ENCODE assay signal across 1 cellular context in the genomic region with DNA sequence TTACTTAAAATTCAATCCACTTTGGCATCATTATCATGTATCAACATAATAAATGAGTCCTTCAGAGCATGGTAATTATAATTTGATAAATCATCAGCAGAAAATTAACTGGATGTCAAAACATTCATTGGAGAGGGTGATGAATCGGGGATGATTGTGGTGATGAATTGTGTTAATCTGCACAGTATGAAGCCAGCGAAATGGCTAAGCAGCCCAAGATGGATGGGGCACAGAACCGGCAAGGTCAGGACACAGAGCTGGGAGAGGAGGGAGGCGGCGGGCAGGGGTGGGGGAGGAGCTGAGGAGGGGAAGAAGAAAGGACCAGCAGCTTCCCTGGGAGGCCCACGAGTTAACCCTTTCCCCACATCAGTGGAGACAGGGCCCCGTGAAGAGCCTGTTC.
TF ChIP-seq lines count a peak whose summit lies in the region.

No MANE protein-coding gene starts in this region.

TF ChIP-seq in GM23338, 12 proteins besides CTCF, POLR2A, EP300 and RAD21 (continued from another document):
- TF ChIP-seq, protein P1, sequence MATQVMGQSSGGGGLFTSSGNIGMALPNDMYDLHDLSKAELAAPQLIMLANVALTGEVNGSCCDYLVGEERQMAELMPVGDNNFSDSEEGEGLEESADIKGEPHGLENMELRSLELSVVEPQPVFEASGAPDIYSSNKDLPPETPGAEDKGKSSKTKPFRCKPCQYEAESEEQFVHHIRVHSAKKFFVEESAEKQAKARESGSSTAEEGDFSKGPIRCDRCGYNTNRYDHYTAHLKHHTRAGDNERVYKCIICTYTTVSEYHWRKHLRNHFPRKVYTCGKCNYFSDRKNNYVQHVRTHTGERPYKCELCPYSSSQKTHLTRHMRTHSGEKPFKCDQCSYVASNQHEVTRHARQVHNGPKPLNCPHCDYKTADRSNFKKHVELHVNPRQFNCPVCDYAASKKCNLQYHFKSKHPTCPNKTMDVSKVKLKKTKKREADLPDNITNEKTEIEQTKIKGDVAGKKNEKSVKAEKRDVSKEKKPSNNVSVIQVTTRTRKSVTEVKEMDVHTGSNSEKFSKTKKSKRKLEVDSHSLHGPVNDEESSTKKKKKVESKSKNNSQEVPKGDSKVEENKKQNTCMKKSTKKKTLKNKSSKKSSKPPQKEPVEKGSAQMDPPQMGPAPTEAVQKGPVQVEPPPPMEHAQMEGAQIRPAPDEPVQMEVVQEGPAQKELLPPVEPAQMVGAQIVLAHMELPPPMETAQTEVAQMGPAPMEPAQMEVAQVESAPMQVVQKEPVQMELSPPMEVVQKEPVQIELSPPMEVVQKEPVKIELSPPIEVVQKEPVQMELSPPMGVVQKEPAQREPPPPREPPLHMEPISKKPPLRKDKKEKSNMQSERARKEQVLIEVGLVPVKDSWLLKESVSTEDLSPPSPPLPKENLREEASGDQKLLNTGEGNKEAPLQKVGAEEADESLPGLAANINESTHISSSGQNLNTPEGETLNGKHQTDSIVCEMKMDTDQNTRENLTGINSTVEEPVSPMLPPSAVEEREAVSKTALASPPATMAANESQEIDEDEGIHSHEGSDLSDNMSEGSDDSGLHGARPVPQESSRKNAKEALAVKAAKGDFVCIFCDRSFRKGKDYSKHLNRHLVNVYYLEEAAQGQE (IDR thresholded peaks at IDR 0.05; ENCODE audit: unreplicated experiment): no peak
- no peak for TF ChIP-seq ZNF114 (CRISPR knock-in tag; IDR thresholded peaks at IDR 0.05)
- TF ChIP-seq CREB1 (CRISPR knock-in tag; IDR thresholded peaks at IDR 0.05; ENCODE audit: low read depth): no peak
- no peak for TF ChIP-seq NANOG (IDR thresholded peaks at IDR 0.05; ENCODE audit: borderline replicate concordance)
- no peak for TF ChIP-seq EZH2 (IDR thresholded peaks at IDR 0.05; ENCODE audit: low read depth, unreplicated experiment)
- no peak for TF ChIP-seq POLR2AphosphoS5 (IDR thresholded peaks at IDR 0.05; ENCODE audit: low read depth)
- TF ChIP-seq JUNB (IDR thresholded peaks at IDR 0.05; ENCODE audit: unreplicated experiment): no peak
- TF ChIP-seq EZH2phosphoT487 (IDR thresholded peaks at IDR 0.05; ENCODE audit: unreplicated experiment): no peak
- no peak for TF ChIP-seq STAT1 (IDR thresholded peaks at IDR 0.05; ENCODE audit: unreplicated experiment)
- TF ChIP-seq ZNF331 (CRISPR knock-in tag; IDR thresholded peaks at IDR 0.05; ENCODE audit: low read depth): no peak
- TF ChIP-seq, protein P2, sequence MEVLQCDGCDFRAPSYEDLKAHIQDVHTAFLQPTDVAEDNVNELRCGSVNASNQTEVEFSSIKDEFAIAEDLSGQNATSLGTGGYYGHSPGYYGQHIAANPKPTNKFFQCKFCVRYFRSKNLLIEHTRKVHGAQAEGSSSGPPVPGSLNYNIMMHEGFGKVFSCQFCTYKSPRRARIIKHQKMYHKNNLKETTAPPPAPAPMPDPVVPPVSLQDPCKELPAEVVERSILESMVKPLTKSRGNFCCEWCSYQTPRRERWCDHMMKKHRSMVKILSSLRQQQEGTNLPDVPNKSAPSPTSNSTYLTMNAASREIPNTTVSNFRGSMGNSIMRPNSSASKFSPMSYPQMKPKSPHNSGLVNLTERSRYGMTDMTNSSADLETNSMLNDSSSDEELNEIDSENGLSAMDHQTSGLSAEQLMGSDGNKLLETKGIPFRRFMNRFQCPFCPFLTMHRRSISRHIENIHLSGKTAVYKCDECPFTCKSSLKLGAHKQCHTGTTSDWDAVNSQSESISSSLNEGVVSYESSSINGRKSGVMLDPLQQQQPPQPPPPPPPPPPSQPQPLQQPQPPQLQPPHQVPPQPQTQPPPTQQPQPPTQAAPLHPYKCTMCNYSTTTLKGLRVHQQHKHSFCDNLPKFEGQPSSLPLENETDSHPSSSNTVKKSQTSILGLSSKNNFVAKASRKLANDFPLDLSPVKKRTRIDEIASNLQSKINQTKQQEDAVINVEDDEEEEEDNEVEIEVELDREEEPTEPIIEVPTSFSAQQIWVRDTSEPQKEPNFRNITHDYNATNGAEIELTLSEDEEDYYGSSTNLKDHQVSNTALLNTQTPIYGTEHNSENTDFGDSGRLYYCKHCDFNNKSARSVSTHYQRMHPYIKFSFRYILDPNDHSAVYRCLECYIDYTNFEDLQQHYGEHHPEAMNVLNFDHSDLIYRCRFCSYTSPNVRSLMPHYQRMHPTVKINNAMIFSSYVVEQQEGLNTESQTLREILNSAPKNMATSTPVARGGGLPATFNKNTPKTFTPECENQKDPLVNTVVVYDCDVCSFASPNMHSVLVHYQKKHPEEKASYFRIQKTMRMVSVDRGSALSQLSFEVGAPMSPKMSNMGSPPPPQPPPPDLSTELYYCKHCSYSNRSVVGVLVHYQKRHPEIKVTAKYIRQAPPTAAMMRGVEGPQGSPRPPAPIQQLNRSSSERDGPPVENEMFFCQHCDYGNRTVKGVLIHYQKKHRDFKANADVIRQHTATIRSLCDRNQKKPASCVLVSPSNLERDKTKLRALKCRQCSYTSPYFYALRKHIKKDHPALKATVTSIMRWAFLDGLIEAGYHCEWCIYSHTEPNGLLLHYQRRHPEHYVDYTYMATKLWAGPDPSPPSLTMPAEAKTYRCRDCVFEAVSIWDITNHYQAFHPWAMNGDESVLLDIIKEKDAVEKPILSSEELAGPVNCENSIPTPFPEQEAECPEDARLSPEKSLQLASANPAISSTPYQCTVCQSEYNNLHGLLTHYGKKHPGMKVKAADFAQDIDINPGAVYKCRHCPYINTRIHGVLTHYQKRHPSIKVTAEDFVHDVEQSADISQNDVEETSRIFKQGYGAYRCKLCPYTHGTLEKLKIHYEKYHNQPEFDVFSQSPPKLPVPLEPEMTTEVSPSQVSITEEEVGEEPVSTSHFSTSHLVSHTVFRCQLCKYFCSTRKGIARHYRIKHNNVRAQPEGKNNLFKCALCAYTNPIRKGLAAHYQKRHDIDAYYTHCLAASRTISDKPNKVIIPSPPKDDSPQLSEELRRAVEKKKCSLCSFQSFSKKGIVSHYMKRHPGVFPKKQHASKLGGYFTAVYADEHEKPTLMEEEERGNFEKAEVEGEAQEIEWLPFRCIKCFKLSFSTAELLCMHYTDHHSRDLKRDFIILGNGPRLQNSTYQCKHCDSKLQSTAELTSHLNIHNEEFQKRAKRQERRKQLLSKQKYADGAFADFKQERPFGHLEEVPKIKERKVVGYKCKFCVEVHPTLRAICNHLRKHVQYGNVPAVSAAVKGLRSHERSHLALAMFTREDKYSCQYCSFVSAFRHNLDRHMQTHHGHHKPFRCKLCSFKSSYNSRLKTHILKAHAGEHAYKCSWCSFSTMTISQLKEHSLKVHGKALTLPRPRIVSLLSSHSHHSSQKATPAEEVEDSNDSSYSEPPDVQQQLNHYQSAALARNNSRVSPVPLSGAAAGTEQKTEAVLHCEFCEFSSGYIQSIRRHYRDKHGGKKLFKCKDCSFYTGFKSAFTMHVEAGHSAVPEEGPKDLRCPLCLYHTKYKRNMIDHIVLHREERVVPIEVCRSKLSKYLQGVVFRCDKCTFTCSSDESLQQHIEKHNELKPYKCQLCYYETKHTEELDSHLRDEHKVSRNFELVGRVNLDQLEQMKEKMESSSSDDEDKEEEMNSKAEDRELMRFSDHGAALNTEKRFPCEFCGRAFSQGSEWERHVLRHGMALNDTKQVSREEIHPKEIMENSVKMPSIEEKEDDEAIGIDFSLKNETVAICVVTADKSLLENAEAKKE (CRISPR knock-in tag; IDR thresholded peaks at IDR 0.05): no peak
